Comparison of ENCODE assay signal across 7 cellular contexts in genomic region chr5:172851254-172851653, GRCh38. TPM values are rescaled to one million over a fixed set of nuclear protein-coding genes. Genes with fewer than 3 reads are reported as not detected.
DNase-seq lines count a peak whose midpoint lies in the region; ATAC-seq and TF ChIP-seq lines count a peak whose summit lies in the region.
"Not testable (repeated sequence)": the region's sequence is repeated elsewhere in the genome, so short reads cannot be mapped to it uniquely, and the experiment has no call there.

No MANE protein-coding gene starts in this region.

- H3K4me1 Mint-ChIP-seq in IgD-negative memory B cell (peaks cover 44 to 46% (median 45%) of the 10 kb centered on the region in 3 donors), activated B cell treated with CpG ODN at 0.5 μM for 24 hours (peaks cover 67% of the 10 kb centered on the region)
- peaks cover 79% of the 10 kb centered on the region for H3K4me1 Mint-ChIP-seq in stimulated activated naive CD8-positive, alpha-beta T cell treated with anti-CD3 and anti-CD28 coated beads, Interleukin-15, Interleukin-2, amounts not matched to agents 100 ng/mL and 50 ng/mL, for 24 hours (ENCODE audit: low read depth)

- H3K4me1 ChIP-seq in esophagus (ENCODE audit: control insufficient read depth in 2 of 2, insufficient read depth in 2 of 2, low read length in 1 of 2), result peaks cover 6 to 57% of the 10 kb centered on the region in 2 donors
- peaks cover 14 to 65% (median 30%) of the 10 kb centered on the region in 4 donors for H3K4me1 ChIP-seq in liver (ENCODE audit: control insufficient read depth in 4 of 4, insufficient read depth in 4 of 4, low read length in 3 of 4)
- H3K4me1 ChIP-seq in neuronal stem cell (ENCODE audit: control insufficient read depth in 2 of 2, insufficient read depth in 1 of 2, low read depth in 1 of 2, low read length in 2 of 2), result not testable (repeated sequence)

- not testable (repeated sequence) for H2BK5ac ChIP-seq in neuronal stem cell (ENCODE audit: low read length)

- not testable (repeated sequence) for H2BK120ac ChIP-seq in neuronal stem cell (ENCODE audit: low read depth, low read length)

- H3K36me3 Mint-ChIP-seq in IgD-negative memory B cell; stimulated activated naive CD8-positive, alpha-beta T cell treated with anti-CD3 and anti-CD28 coated beads, Interleukin-15, Interleukin-2, amounts not matched to agents 100 ng/mL and 50 ng/mL, for 24 hours (ENCODE audit: low read depth): not testable (repeated sequence)
- peaks cover 25% of the 10 kb centered on the region for H3K36me3 Mint-ChIP-seq in activated B cell treated with CpG ODN at 0.5 μM for 24 hours (ENCODE audit: low read depth)

- H2AK5ac ChIP-seq in neuronal stem cell (ENCODE audit: low read depth, low read length), result not testable (repeated sequence)

- not testable (repeated sequence) for H2BK15ac ChIP-seq in neuronal stem cell (ENCODE audit: low read length)

- not testable (repeated sequence) for H3K4me3 Mint-ChIP-seq in IgD-negative memory B cell; activated B cell treated with CpG ODN at 0.5 μM for 24 hours; stimulated activated naive CD8-positive, alpha-beta T cell treated with anti-CD3 and anti-CD28 coated beads, Interleukin-15, Interleukin-2, amounts not matched to agents 100 ng/mL and 50 ng/mL, for 24 hours

- POLR2A ChIA-PET in activated B cell treated with CpG ODN at 0.5 μM for 24 hours (lab: Charles Lee), result interaction anchor here (1.4 to 5.1 kb wide), 5 partner anchors 11 to 86 kb away, joined by 3 to 91 read pairs (median 4); partner anchors contain the start of genes DUSP1 and ERGIC1

- H2BK12ac ChIP-seq in neuronal stem cell (ENCODE audit: low read length), result not testable (repeated sequence)

- H3K23ac ChIP-seq in neuronal stem cell (ENCODE audit: low read depth, low read length, poor library complexity), result not testable (repeated sequence)

- H3K9me3 Mint-ChIP-seq in IgD-negative memory B cell; activated B cell treated with CpG ODN at 0.5 μM for 24 hours; stimulated activated naive CD8-positive, alpha-beta T cell treated with anti-CD3 and anti-CD28 coated beads, Interleukin-15, Interleukin-2, amounts not matched to agents 100 ng/mL and 50 ng/mL, for 24 hours: not testable (repeated sequence)

- peaks cover 19% of the 10 kb centered on the region for H3K79me1 ChIP-seq in neuronal stem cell (ENCODE audit: low read depth, low read length)

- H3K27me3 Mint-ChIP-seq in IgD-negative memory B cell; activated B cell treated with CpG ODN at 0.5 μM for 24 hours; stimulated activated naive CD8-positive, alpha-beta T cell treated with anti-CD3 and anti-CD28 coated beads, Interleukin-15, Interleukin-2, amounts not matched to agents 100 ng/mL and 50 ng/mL, for 24 hours: not testable (repeated sequence)

- H3K27ac Mint-ChIP-seq in IgD-negative memory B cell (peak overlapping the region; percentile 83 to 98 (median 84)), activated B cell treated with CpG ODN at 0.5 μM for 24 hours (peak overlapping the region; percentile 88)
- H3K27ac Mint-ChIP-seq in stimulated activated naive CD8-positive, alpha-beta T cell treated with anti-CD3 and anti-CD28 coated beads, Interleukin-15, Interleukin-2, amounts not matched to agents 100 ng/mL and 50 ng/mL, for 24 hours, result peak overlapping the region; percentile 17

- H3K9me3 ChIP-seq in esophagus (ENCODE audit: control insufficient read depth in 2 of 2, insufficient read depth in 1 of 2, low read depth in 1 of 2, low read length in 1 of 2); liver (ENCODE audit: control insufficient read depth in 4 of 4, low read length in 3 of 4); neuronal stem cell (replicated peaks in 1 of 2; ENCODE audit: control insufficient read depth in 2 of 2, insufficient read depth in 1 of 2, low read depth in 1 of 2, low read length in 2 of 2): not testable (repeated sequence)

- CTCF ChIA-PET in activated B cell treated with CpG ODN at 0.5 μM for 24 hours (lab: Charles Lee), result not testable (repeated sequence)

- H3K4ac ChIP-seq in neuronal stem cell (ENCODE audit: low read length), result not testable (repeated sequence)

- not testable (repeated sequence) for H4K91ac ChIP-seq in neuronal stem cell (ENCODE audit: low read depth, low read length, poor library complexity)

- intact Hi-C loops in activated B cell treated with CpG ODN at 0.5 μM for 24 hours (cut with micrococcal nuclease), result loop anchor here (2.0 to 5.0 kb wide), 3 partner anchors 20 to 134 kb away; no protein-coding TSS in a partner anchor

- not testable (repeated sequence) for TF ChIP-seq RAD21 in liver (IDR thresholded peaks at IDR 0.05)

- H3K9ac ChIP-seq in liver (ENCODE audit: low read depth in 1 of 2, low read length in 2 of 2), result not testable (repeated sequence)
- H3K9ac ChIP-seq in neuronal stem cell (ENCODE audit: low read depth, low read length, poor library complexity), result peak overlapping the region; percentile 15

- not testable (repeated sequence) for H4K8ac ChIP-seq in neuronal stem cell (ENCODE audit: low read depth, low read length)

- H3K4me3 ChIP-seq in esophagus (ENCODE audit: low read depth in 1 of 2, low read length in 2 of 2); liver (ENCODE audit: low read depth in 1 of 3, low read length in 3 of 3); neuronal stem cell (ENCODE audit: low read length in 2 of 2): not testable (repeated sequence)

- 94 to 95% methylated on average over 9 of the region's 9 CpGs for WGBS in esophagus, 2 donors
- WGBS in liver, result 92% methylated on average over 9 of the region's 9 CpGs
- no CpG with 5 or more reads among the region's 9 CpGs for WGBS in neuronal stem cell (ENCODE audit: extremely low coverage in 2 of 2, insufficient read length in 2 of 2, insufficient replicate concordance in 1 of 2), 2 donors

- DNase-seq in activated B cell treated with CpG ODN at 0.5 μM for 24 hours; neuronal stem cell (ENCODE audit: low spot score): not testable (repeated sequence)

- TF ChIP-seq CTCF in C4-2B (conservative IDR thresholded peaks at IDR 0.05); activated B cell treated with CpG ODN at 0.5 μM for 24 hours (IDR thresholded peaks at IDR 0.05); liver (IDR thresholded peaks at IDR 0.05; ENCODE audit: low read depth, low read length, missing input control): not testable (repeated sequence)

- H3K18ac ChIP-seq in neuronal stem cell (ENCODE audit: low read length), result not testable (repeated sequence)

- H2AFZ ChIP-seq in neuronal stem cell (ENCODE audit: low read length), result not testable (repeated sequence)

- H3K27ac ChIP-seq in C4-2B (peak overlapping the region; percentile 73; the same call in 1 of the 2 replicates), esophagus (ENCODE audit: low read depth in 2 of 2, low read length in 1 of 2) (peak overlapping the region; percentile 83 to 85), liver (ENCODE audit: low read depth in 1 of 2, low read length in 2 of 2) (peak overlapping the region; percentile 92 to 96)
- H3K27ac ChIP-seq in neuronal stem cell (replicated peaks; ENCODE audit: low read length), result not testable (repeated sequence)

- not testable (repeated sequence) for ATAC-seq in activated B cell treated with CpG ODN at 0.5 μM for 24 hours (ENCODE audit: low read depth)

- H3K27me3 ChIP-seq in esophagus (ENCODE audit: control insufficient read depth in 1 of 2, insufficient read depth in 2 of 2, low read length in 2 of 2); liver (ENCODE audit: control insufficient read depth in 4 of 4, insufficient read depth in 4 of 4, low read length in 3 of 4); neuronal stem cell (ENCODE audit: control insufficient read depth in 3 of 3, insufficient read depth in 3 of 3, low read depth in 1 of 3, low read length in 3 of 3): not testable (repeated sequence)

- not testable (repeated sequence) for H3K4me2 ChIP-seq in neuronal stem cell (ENCODE audit: insufficient read depth, low read length, poor library complexity, severe bottlenecking)

- H3K36me3 ChIP-seq in esophagus (ENCODE audit: control insufficient read depth in 2 of 2, insufficient read depth in 2 of 2, low read length in 1 of 2); liver (ENCODE audit: control insufficient read depth in 4 of 4, insufficient read depth in 3 of 4, low read depth in 1 of 4, low read length in 3 of 4): not testable (repeated sequence)
- peaks cover 2 to 12% of the 10 kb centered on the region in 2 donors for H3K36me3 ChIP-seq in neuronal stem cell (replicated peaks in 1 of 2; ENCODE audit: control insufficient read depth in 2 of 2, insufficient read depth in 2 of 2, low read length in 2 of 2)

- not testable (repeated sequence) for H3K14ac ChIP-seq in neuronal stem cell (ENCODE audit: low read length)

RNA-seq across cellular contexts. Expression of gene ERGIC1, which starts 17.2 kb away (rescaled TPM):
- polyA plus RNA-seq in IgD-negative memory B cell (55.8 TPM), esophagus (10 to 100 TPM; 45.2 to 47.1 TPM), liver (100 to 1,000 TPM in 1 of 2 donors, 10 to 100 TPM in 1; 53.1 to 155 TPM)
- total RNA-seq in activated B cell treated with CpG ODN at 0.5 μM for 24 hours (69.6 and 72.5 TPM in 2 replicates), liver (100 to 1,000 TPM in 1 of 2 donors, 10 to 100 TPM in 1; 45.4 to 149 TPM)
- polyA plus RNA-seq in neuronal stem cell (2013, experiment 1 of 2), result 73.5 TPM
- polyA plus RNA-seq in neuronal stem cell (2013, experiment 2 of 2), result 73.3 TPM

Comparison
In these comparisons a context has a peak if more than half of its experiments do, and no peak if none do; other contexts are left out.
1. H3K27ac Mint-ChIP-seq: peak in every context shown above with its lines; median percentile 88 in activated B cell treated with CpG ODN at 0.5 μM for 24 hours; 84 in IgD-negative memory B cell; 17 in stimulated activated naive CD8-positive, alpha-beta T cell treated with anti-CD3 and anti-CD28 coated beads, Interleukin-15, Interleukin-2, amounts not matched to agents 100 ng/mL and 50 ng/mL, for 24 hours.